10 cellular contexts compared by ENCODE assay signal in genomic region chr10:80540644-80541143, GRCh38. TPM values are rescaled to one million over a fixed set of nuclear protein-coding genes. Genes with fewer than 3 reads are reported as not detected.
A peak's percentile ranks its signal among the peaks of the same experiment; 100 is the strongest.
DNase-seq lines count a peak whose midpoint lies in the region; ATAC-seq and TF ChIP-seq lines count a peak whose summit lies in the region.
"Had no signal": no experiment of that assay in that cellular context is flagged by ENCODE, and none has a peak within 500 bp of the region (broad histone marks: within the 10 kb centered on the region; RNA-seq: fewer than 3 reads in every experiment).

No MANE protein-coding gene starts in this region.

- H3K27ac Mint-ChIP-seq in memory B cell, result peak overlapping the region; percentile 86

- no peak overlapping the region for H3K4me3 ChIP-seq in hepatocyte
- H3K4me3 ChIP-seq: coronary artery had no signal

- no peaks in the 10 kb centered on the region for H3K9me3 ChIP-seq in hepatocyte (ENCODE audit: low read depth)

- peaks cover 5% of the 10 kb centered on the region for H3K27me3 Mint-ChIP-seq in memory B cell

- peak overlapping the region; percentile 79 for H3K4me3 Mint-ChIP-seq in memory B cell

- no peaks in the 10 kb centered on the region for H3K36me3 Mint-ChIP-seq in memory B cell

- H3K36me3 ChIP-seq in hepatocyte (replicated peaks; ENCODE audit: insufficient read depth, low read depth), result no peaks in the 10 kb centered on the region

- no peak overlapping the region for H3K27ac ChIP-seq in hepatocyte
- H3K27ac ChIP-seq: coronary artery had no signal

- 94% methylated on average over 13 of the region's 13 CpGs for WGBS in hepatocyte (ENCODE audit: low lambda C conversion rate, missing lambda C conversion rate)

- no peak overlapping the region for H2AFZ ChIP-seq in hepatocyte

- no peaks in the 10 kb centered on the region for H4K20me1 ChIP-seq in hepatocyte (ENCODE audit: insufficient read depth, poor library complexity, severe bottlenecking)

- peak; percentile 78 for ATAC-seq in GM18519 (IDR thresholded peaks at IDR 0.05; ENCODE audit: low FRiP score, unreplicated experiment)
- ATAC-seq in GM21576 (IDR thresholded peaks at IDR 0.05; ENCODE audit: unreplicated experiment), result peak; percentile 50
- ATAC-seq in HG03469 (IDR thresholded peaks at IDR 0.05; ENCODE audit: unreplicated experiment), result peak; percentile 56
- peak; percentile 26 for ATAC-seq in memory B cell (ENCODE audit: low read depth)

- DNase-seq in memory B cell (ENCODE audit: low spot score in 2 of 2) (no peak), NCI-H1417 treated with DMSO at 0.1 percent for 48 hours (lab: John Stamatoyannopoulos, UW) (no peak), hepatocyte (ENCODE audit: low spot score) (no peak), NCI-H146 treated with DMSO at 0.1 percent for 48 hours (lab: John Stamatoyannopoulos, UW; ENCODE audit: unreplicated experiment) (no peak), NCI-H2081 (lab: John Stamatoyannopoulos, UW) (no peak)
- DNase-seq: NCI-H1048 had no signal

- H3K79me2 ChIP-seq in hepatocyte, result no peaks in the 10 kb centered on the region

- H3K9me3 Mint-ChIP-seq in memory B cell, result no peaks in the 10 kb centered on the region

- H3K4me1 Mint-ChIP-seq in memory B cell, result peaks cover 40% of the 10 kb centered on the region

- TF ChIP-seq CTCF in hepatocyte (IDR thresholded peaks at IDR 0.05; ENCODE audit: poor library complexity), result no peak

- H3K4me1 ChIP-seq in hepatocyte (ENCODE audit: insufficient read depth), result peaks cover 9% of the 10 kb centered on the region

- no peaks in the 10 kb centered on the region for H3K9me2 ChIP-seq in hepatocyte (replicated peaks; ENCODE audit: insufficient read depth)

- no peak overlapping the region for H3K4me2 ChIP-seq in hepatocyte

- no peaks in the 10 kb centered on the region for H3K27me3 ChIP-seq in hepatocyte

RNA-seq across cellular contexts. Expression of gene SH2D4B, which starts 3.0 kb away (rescaled TPM):
- total RNA-seq in hepatocyte, result not detected in 2 replicates
- not detected in 2 replicates for polyA plus RNA-seq in hepatocyte

Comparison
In these comparisons a context has a peak if more than half of its experiments do, and no peak if none do; other contexts are left out.
1. ATAC-seq: peak in every context shown above with its lines; median percentile 78 in GM18519; 56 in HG03469; 50 in GM21576; 26 in memory B cell.